19 cellular contexts compared by ENCODE assay signal in genomic region chr2:144490857-144491256, GRCh38. TPM values are rescaled to one million over a fixed set of nuclear protein-coding genes. Genes with fewer than 3 reads are reported as not detected.
DNase-seq lines count a peak whose midpoint lies in the region; ATAC-seq, FAIRE-seq and TF ChIP-seq lines count a peak whose summit lies in the region.
"Had no signal": no experiment of that assay in that cellular context is flagged by ENCODE, and none has a peak within 500 bp of the region (broad histone marks: within the 10 kb centered on the region; RNA-seq: fewer than 3 reads in every experiment).

No MANE protein-coding gene starts in this region.

- no peaks in the 10 kb centered on the region for H3K9me3 ChIP-seq in H1 (ENCODE audit: insufficient read depth in 2 of 2, low read depth in 1 of 2, low read length in 1 of 2)
- no peaks in the 10 kb centered on the region for H3K9me3 ChIP-seq in mammary epithelial cell (replicated peaks; ENCODE audit: insufficient read depth, low read length)
- no peaks in the 10 kb centered on the region for H3K9me3 ChIP-seq in Caco-2
- H3K9me3 ChIP-seq in aorta (ENCODE audit: control insufficient read depth, low read length), result no peaks in the 10 kb centered on the region

- H3K4me3 ChIP-seq in GM06990 (replicated peaks; ENCODE audit: low read depth, low read length) (peak overlapping the region; percentile 41), H1 (ENCODE audit: extremely low read depth in 1 of 4, insufficient read depth in 2 of 4, low read depth in 3 of 4, low read length in 4 of 4) (no peak overlapping the region), mammary epithelial cell (replicated peaks in 1 of 3; ENCODE audit: insufficient read depth in 1 of 3, low read depth in 2 of 3, low read length in 3 of 3) (no peak overlapping the region), Caco-2 (ENCODE audit: low read depth, low read length) (no peak overlapping the region), aorta (ENCODE audit: low read length in 2 of 2) (no peak overlapping the region)

- no peak overlapping the region for H4K91ac ChIP-seq in H1 (replicated peaks; ENCODE audit: insufficient read length, low read length)

- no peaks in the 10 kb centered on the region; a peak in 1 of 7 replicates for H3K4me1 ChIP-seq in H1 (replicated peaks in 1 of 4; ENCODE audit: control insufficient read depth in 3 of 4, insufficient read depth in 4 of 4, low read length in 3 of 4)
- no peaks in the 10 kb centered on the region for H3K4me1 ChIP-seq in mammary epithelial cell (ENCODE audit: insufficient read depth, low read length)
- H3K4me1 ChIP-seq in Caco-2, result no peaks in the 10 kb centered on the region
- peaks cover under 1 to 3% of the 10 kb centered on the region in 2 donors for H3K4me1 ChIP-seq in aorta (ENCODE audit: control insufficient read depth in 1 of 2, insufficient read depth in 2 of 2, low read length in 2 of 2)

- CTCF ChIA-PET in H1 (lab: Charles Lee; ENCODE audit: partially characterized antibody), result interaction anchor here (0.6 to 2.1 kb wide), 4 partner anchors 13 to 368 kb away, joined by 3 to 8 read pairs (median 3); no protein-coding TSS in a partner anchor
- CTCF ChIA-PET in mammary epithelial cell (lab: Charles Lee; ENCODE audit: low non-redundant PET), result no interaction called here
- CTCF ChIA-PET in Caco-2 (lab: Charles Lee), result no interaction called here

- TF ChIP-seq EP300 in H1 (IDR thresholded peaks at IDR 0.05; ENCODE audit: borderline replicate concordance in 1 of 2, low read depth in 2 of 2, low read length in 2 of 2), result no peak

- no peak for FAIRE-seq in H1 (lab: Jason Lieb, UNC)

- no peak overlapping the region for H3K27ac ChIP-seq in H1 (ENCODE audit: low read depth, low read length)
- no peak overlapping the region for H3K27ac ChIP-seq in mammary epithelial cell (ENCODE audit: insufficient read depth, low read depth, low read length)
- H3K27ac ChIP-seq in aorta (ENCODE audit: low read depth in 1 of 2, low read length in 2 of 2), result no peak overlapping the region

- no peaks in the 10 kb centered on the region; the same call in 1 of the 2 replicates for H3K27me3 ChIP-seq in GM06990 (replicated peaks; ENCODE audit: control insufficient read depth, insufficient read depth, low read length)
- no peaks in the 10 kb centered on the region for H3K27me3 ChIP-seq in H1 (replicated peaks in 1 of 4; ENCODE audit: control insufficient read depth in 3 of 4, extremely low read depth in 1 of 4, insufficient read depth in 3 of 4, low read length in 3 of 4)
- H3K27me3 ChIP-seq in mammary epithelial cell (ENCODE audit: insufficient read depth, low read length), result no peaks in the 10 kb centered on the region
- no peaks in the 10 kb centered on the region for H3K27me3 ChIP-seq in Caco-2 (replicated peaks; ENCODE audit: control insufficient read depth, insufficient read depth, low read length)
- H3K27me3 ChIP-seq in aorta (ENCODE audit: control insufficient read depth in 1 of 2, insufficient read depth in 2 of 2, low read length in 1 of 2), result peaks cover 0 to 1% of the 10 kb centered on the region in 2 donors

- H2BK20ac ChIP-seq in H1 (ENCODE audit: low read length), result no peak overlapping the region

- H3K36me3 ChIP-seq in GM06990 (ENCODE audit: control insufficient read depth, insufficient read depth, low read length) (no peaks in the 10 kb centered on the region), H1 (ENCODE audit: control insufficient read depth in 2 of 4, insufficient read depth in 4 of 4, low read length in 3 of 4) (no peaks in the 10 kb centered on the region), mammary epithelial cell (ENCODE audit: insufficient read depth, low read length) (no peaks in the 10 kb centered on the region), Caco-2 (ENCODE audit: control insufficient read depth, insufficient read depth, low read length) (no peaks in the 10 kb centered on the region), aorta (ENCODE audit: control insufficient read depth in 1 of 2, insufficient read depth in 2 of 2, low read length in 1 of 2) (no peaks in the 10 kb centered on the region)

- H2BK12ac ChIP-seq in H1 (ENCODE audit: low read depth, low read length), result no peak overlapping the region

- no peaks in the 10 kb centered on the region for H3K23me2 ChIP-seq in H1 (ENCODE audit: low read depth, low read length)

- 91% methylated on average over 15 of the region's 15 CpGs; no CpG with 5 or more reads in 1 of the 2 experiments for WGBS in H1 (ENCODE audit: extremely low coverage in 1 of 2, insufficient coverage in 1 of 2, insufficient read length in 1 of 2, insufficient replicate concordance in 2 of 2, low coverage in 1 of 2, low lambda C conversion rate in 2 of 2, missing lambda C conversion rate in 1 of 2), 2 experiments
- whole genome bisulfite sequencing in mammary epithelial cell (ENCODE audit: low coverage, missing lambda C conversion rate), result 95% methylated on average over 8 of the region's 15 CpGs
- WGBS in aorta, 2 donors, result 94% methylated on average over 15 of the region's 15 CpGs

- no peak overlapping the region for H3K4ac ChIP-seq in H1 (replicated peaks; ENCODE audit: insufficient read length, low read depth, low read length)

- peak overlapping the region; percentile 71; the same call in 1 of the 2 replicates for H4K8ac ChIP-seq in H1 (ENCODE audit: extremely low read depth, insufficient read depth, low read length)

- DNase-seq in GM06990 (ENCODE audit: extremely low read depth, insufficient read length), result peak; percentile 31
- DNase-seq in UCSD-AML1 (lab: John Stamatoyannopoulos, UW; ENCODE audit: unreplicated experiment), result peak; percentile 6
- DNase-seq in H1 (ENCODE audit: low read depth in 1 of 2, low spot score in 2 of 2), result no peak
- no peak for DNase-seq in stimulated activated naive B cell treated with anti-CD40 and anti-IgM and Interleukin-4, amounts not matched to agents 10 μg/mL and 1 μg/mL and 100 μg/mL, for 72 hours
- DNase-seq in mammary epithelial cell, result no peak
- DNase-seq in Caco-2, result no peak
- DNase-seq in aorta, result no peak
- DNase-seq: C1 segment of cervical spinal cord, Calu3, DND-41, GDM1, H9, MV-4-11, NCI-H1436 treated with DMSO at 0.1 percent for 48 hours, NCI-H2081, NCI-H510A treated with DMSO at 0.1 percent for 48 hours, OCI-M1, RPMI8226 had no signal

- peaks cover 9 to 19% of the 10 kb centered on the region in 2 donors for H3K36me3 Mint-ChIP-seq in stimulated activated naive B cell treated with anti-CD40 and anti-IgM and Interleukin-4, amounts not matched to agents 10 μg/mL and 1 μg/mL and 100 μg/mL, for 72 hours
- no peaks in the 10 kb centered on the region for H3K36me3 Mint-ChIP-seq in Caco-2 (ENCODE audit: insufficient read depth, unreplicated experiment)

- H2AK5ac ChIP-seq in H1 (ENCODE audit: low read depth, low read length), result no peak overlapping the region

- in situ Hi-C loops in mammary epithelial cell (cut with MboI; ENCODE audit: low sequenced_read_pairs in 2 of 2), result no loop called here

- H3K9me3 Mint-ChIP-seq in stimulated activated naive B cell treated with anti-CD40 and anti-IgM and Interleukin-4, amounts not matched to agents 10 μg/mL and 1 μg/mL and 100 μg/mL, for 72 hours, result no peaks in the 10 kb centered on the region
- no peaks in the 10 kb centered on the region for H3K9me3 Mint-ChIP-seq in Caco-2 (ENCODE audit: unreplicated experiment)
- H3K9me3 Mint-ChIP-seq: H9 had no signal

- dilution Hi-C loops in mammary epithelial cell (cut with HindIII; ENCODE audit: low sequenced_read_pairs), result no loop called here

- no peak for ATAC-seq in stimulated activated naive B cell treated with anti-CD40 and anti-IgM and Interleukin-4, amounts not matched to agents 10 μg/mL and 1 μg/mL and 100 μg/mL, for 72 hours (replicated peaks)
- ATAC-seq in aorta (ENCODE audit: low FRiP score), result no peak
- ATAC-seq in GM18861 (IDR thresholded peaks at IDR 0.05; ENCODE audit: unreplicated experiment), result no peak

- H3K56ac ChIP-seq in H1 (replicated peaks; ENCODE audit: insufficient read length, low read depth, low read length), result no peak overlapping the region

- peak overlapping the region; percentile 59 for H3K27ac Mint-ChIP-seq in stimulated activated naive B cell treated with anti-CD40 and anti-IgM and Interleukin-4, amounts not matched to agents 10 μg/mL and 1 μg/mL and 100 μg/mL, for 72 hours
- H3K27ac Mint-ChIP-seq in Caco-2 (ENCODE audit: unreplicated experiment), result no peak overlapping the region
- H3K27ac Mint-ChIP-seq: H9 had no signal

- POLR2A ChIA-PET in H1 (lab: Charles Lee; ENCODE audit: partially characterized antibody) (interaction anchor here (0.6 kb wide), 1 partner anchor 328 kb away, joined by 3 read pairs; no protein-coding TSS in a partner anchor), Caco-2 (lab: Charles Lee) (no interaction called here)

- H3K79me2 ChIP-seq in H1 (ENCODE audit: control insufficient read depth in 1 of 2, insufficient read depth in 2 of 2, low read length in 2 of 2) (no peaks in the 10 kb centered on the region), mammary epithelial cell (ENCODE audit: insufficient read depth, low read length) (no peaks in the 10 kb centered on the region)

- H2BK5ac ChIP-seq in H1 (ENCODE audit: low read depth, low read length), result no peak overlapping the region

- H3K18ac ChIP-seq in H1 (ENCODE audit: extremely low read depth, low read length), result no peak overlapping the region

- no peaks in the 10 kb centered on the region for H3K27me3 Mint-ChIP-seq in stimulated activated naive B cell treated with anti-CD40 and anti-IgM and Interleukin-4, amounts not matched to agents 10 μg/mL and 1 μg/mL and 100 μg/mL, for 72 hours
- H3K27me3 Mint-ChIP-seq in Caco-2 (ENCODE audit: insufficient read depth, unreplicated experiment), result peaks cover 17% of the 10 kb centered on the region

- intact Hi-C loops in mammary epithelial cell (cut with micrococcal nuclease) (no loop called here), Caco-2 (cut with micrococcal nuclease; ENCODE audit: unreplicated experiment) (no loop called here), aorta (cut with DNase I) (no loop called here)

- no peak for TF ChIP-seq POLR2A in H1 (IDR thresholded peaks at IDR 0.05; ENCODE audit: control extremely low read depth in 1 of 2, low read depth in 2 of 2, low read length in 2 of 2)

- TF ChIP-seq RAD21 in H1 (IDR thresholded peaks at IDR 0.05 in 1 of 2, conservative IDR thresholded peaks at IDR 0.05 in 1 of 2; ENCODE audit: low read depth in 2 of 2, low read length in 2 of 2), result no peak

- H3K9ac ChIP-seq in H1 (replicated peaks in 1 of 4; ENCODE audit: extremely low read depth in 1 of 4, low read depth in 3 of 4, low read length in 3 of 4) (no peak overlapping the region), mammary epithelial cell (ENCODE audit: insufficient read depth, low read length) (no peak overlapping the region)

- no peak overlapping the region for H3K4me2 ChIP-seq in H1 (ENCODE audit: insufficient read depth in 1 of 2, low read depth in 2 of 2, low read length in 2 of 2)
- no peak overlapping the region for H3K4me2 ChIP-seq in mammary epithelial cell (ENCODE audit: insufficient read depth, low read depth, low read length)

- no peak overlapping the region for H4K5ac ChIP-seq in H1 (ENCODE audit: insufficient read length, low read depth, low read length)

- TF ChIP-seq CTCF in GM06990 (IDR thresholded peaks at IDR 0.05; ENCODE audit: insufficient read depth, low read length, poor library complexity, severe bottlenecking) (no peak), H1 (IDR thresholded peaks at IDR 0.05; ENCODE audit: control extremely low read depth in 1 of 3, insufficient read depth in 1 of 3, low read depth in 1 of 3, low read length in 3 of 3) (no peak), mammary epithelial cell (conservative IDR thresholded peaks at IDR 0.05 in 1 of 2, IDR thresholded peaks at IDR 0.05 in 1 of 2; ENCODE audit: extremely low read depth in 1 of 2, insufficient read depth in 1 of 2, low read depth in 1 of 2, low read length in 2 of 2) (no peak), Caco-2 (IDR thresholded peaks at IDR 0.05; ENCODE audit: insufficient read depth in 1 of 2, low read depth in 1 of 2, low read length in 1 of 2, severe bottlenecking in 1 of 2, unreplicated experiment in 1 of 2) (no peak)

- H2AFZ ChIP-seq in H1 (ENCODE audit: low read length) (no peak overlapping the region), mammary epithelial cell (ENCODE audit: low read depth, low read length) (no peak overlapping the region)

- H3K4me3 Mint-ChIP-seq in stimulated activated naive B cell treated with anti-CD40 and anti-IgM and Interleukin-4, amounts not matched to agents 10 μg/mL and 1 μg/mL and 100 μg/mL, for 72 hours, result no peak overlapping the region
- H3K4me3 Mint-ChIP-seq in Caco-2 (ENCODE audit: unreplicated experiment), result no peak overlapping the region
- H3K4me3 Mint-ChIP-seq: H9 had no signal

- no peak overlapping the region for H3K23ac ChIP-seq in H1 (ENCODE audit: insufficient read length)

- BruUV-seq in mammary epithelial cell (replicated peaks; lab: Mats Ljungman, UMichigan) (no TSS peak), Caco-2 (replicated peaks; lab: Mats Ljungman, UMichigan) (no TSS peak)

- no peak overlapping the region for H3K14ac ChIP-seq in H1 (ENCODE audit: insufficient read length)

- no peaks in the 10 kb centered on the region for H3K79me1 ChIP-seq in H1 (ENCODE audit: low read depth, low read length)

- H3K4me1 Mint-ChIP-seq in stimulated activated naive B cell treated with anti-CD40 and anti-IgM and Interleukin-4, amounts not matched to agents 10 μg/mL and 1 μg/mL and 100 μg/mL, for 72 hours, result peaks cover 35 to 66% of the 10 kb centered on the region in 2 donors
- H3K4me1 Mint-ChIP-seq in Caco-2 (ENCODE audit: low read depth, unreplicated experiment), result no peaks in the 10 kb centered on the region
- H3K4me1 Mint-ChIP-seq: H9 had no signal

- H2BK15ac ChIP-seq in H1 (ENCODE audit: low read length), result no peak overlapping the region

- H4K20me1 ChIP-seq in H1 (replicated peaks in 1 of 2; ENCODE audit: control insufficient read depth in 1 of 2, insufficient read depth in 2 of 2, low read length in 2 of 2) (no peaks in the 10 kb centered on the region), mammary epithelial cell (ENCODE audit: insufficient read depth, low read length) (no peaks in the 10 kb centered on the region)

- no peak overlapping the region for H2BK120ac ChIP-seq in H1 (replicated peaks; ENCODE audit: low read depth, low read length)

RNA-seq across cellular contexts. Expression of gene ZEB2, which starts 29.1 kb away (rescaled TPM):
- total RNA-seq in H1 (2021; fragmentation: NEBNext Ultra II Directional; extraction: Animal tissue kit (Norgen Biotek cat#: 25700)), result 0.13 TPM in 1 of 2 replicates, not detected in the other
- polyA plus RNA-seq in H1 (2011; rRNA removed) (0.22 and 0.38 TPM in 2 replicates), mammary epithelial cell (0.26 TPM), aorta (10 to 100 TPM; 38.7 to 67.6 TPM)
- polyA plus RNA-seq in H1 (2011; cell fraction: cytosol; rRNA removed), result 0.40 TPM
- 1.00 TPM for polyA plus RNA-seq in H1 (2011; cell fraction: nucleus; rRNA removed)
- polyA plus RNA-seq in H1 (2012, experiment 1 of 2), result 0.46 to 0.78 TPM (median 0.66 TPM) in 4 replicates
- 0.07 TPM for polyA plus RNA-seq in H1 (2012, experiment 2 of 2)
- 0.04 TPM for polyA plus RNA-seq in H1 (2013, experiment 1 of 2)
- 0.04 TPM for polyA plus RNA-seq in H1 (2013, experiment 2 of 2)
- polyA minus RNA-seq in H1 (2011; rRNA and poly(A)+ RNA removed), result 1.2 and 1.6 TPM in 2 replicates
- polyA minus RNA-seq in H1 (2011; cell fraction: cytosol; rRNA and poly(A)+ RNA removed), result 1.8 TPM
- 3.4 TPM for polyA minus RNA-seq in H1 (2011; cell fraction: nucleus; rRNA and poly(A)+ RNA removed)
- total RNA-seq in mammary epithelial cell (under 1 TPM; 0.45 to 0.50 TPM), Caco-2 (2022) (not detected in 2 replicates), aorta (100 to 1,000 TPM; 174 to 301 TPM)
- polyA minus RNA-seq in mammary epithelial cell, result not detected

Comparison
In these comparisons a context has a peak if more than half of its experiments do, and no peak if none do; other contexts are left out.
1. DNase-seq: peak in GM06990 (single experiment) and UCSD-AML1 (single experiment); none in H1 (0 of 2), stimulated activated naive B cell treated with anti-CD40 and anti-IgM and Interleukin-4, amounts not matched to agents 10 μg/mL and 1 μg/mL and 100 μg/mL, for 72 hours (single experiment), mammary epithelial cell (single experiment), Caco-2 (0 of 2) and aorta (0 of 2).
2. RNA of gene ZEB2, which starts 29.1 kb away (total RNA-seq): 174 to 301 TPM in aorta; 0.45 to 0.50 TPM in mammary epithelial cell, 0.13 TPM in H1 and not detected in Caco-2; every median in the first group is over 100 times any median in the second.